Comparison of ENCODE assay signal across 22 cellular contexts in genomic region chr4:153209410-153209809, GRCh38. TPM values are rescaled to one million over a fixed set of nuclear protein-coding genes. Genes with fewer than 3 reads are reported as not detected.
DNase-seq lines count a peak whose midpoint lies in the region; ATAC-seq and TF ChIP-seq lines count a peak whose summit lies in the region.
"Had no signal": no experiment of that assay in that cellular context is flagged by ENCODE, and none has a peak within 500 bp of the region (broad histone marks: within the 10 kb centered on the region; RNA-seq: fewer than 3 reads in every experiment).

No MANE protein-coding gene starts in this region.

- H3K27ac ChIP-seq in colonic mucosa (no peak overlapping the region), lung (ENCODE audit: low read depth in 1 of 2, low read length in 1 of 2) (no peak overlapping the region)
- H3K27ac ChIP-seq: C4-2B, epithelial cell of prostate had no signal

- 46 to 67% methylated on average over 5 of the region's 5 CpGs for WGBS in lung, 2 donors

- no peaks in the 10 kb centered on the region for H3K27me3 ChIP-seq in colonic mucosa
- no peaks in the 10 kb centered on the region for H3K27me3 ChIP-seq in lung (ENCODE audit: control insufficient read depth, insufficient read depth)
- H3K27me3 ChIP-seq: dorsolateral prefrontal cortex had no signal

- H3K4me3 ChIP-seq in colonic mucosa = no peak overlapping the region
- H3K4me3 ChIP-seq in lung = no peak overlapping the region

- no peaks in the 10 kb centered on the region for H3K4me1 ChIP-seq in colonic mucosa
- H3K4me1 ChIP-seq in lung (ENCODE audit: control insufficient read depth in 2 of 2, insufficient read depth in 2 of 2, low read length in 2 of 2) = no peaks in the 10 kb centered on the region

- H3K9me3 ChIP-seq in colonic mucosa = no peaks in the 10 kb centered on the region
- H3K9me3 ChIP-seq in lung (ENCODE audit: control insufficient read depth in 2 of 2, insufficient read depth in 1 of 2, low read length in 1 of 2) = no peaks in the 10 kb centered on the region

- TF ChIP-seq CTCF in colonic mucosa (IDR thresholded peaks at IDR 0.05) (no peak), lung (IDR thresholded peaks at IDR 0.05; ENCODE audit: control extremely low read depth, extremely low read depth) (no peak)

- H3K9ac ChIP-seq in colonic mucosa (ENCODE audit: low read depth in 2 of 2, low read length in 2 of 2) = peak overlapping the region in 1 of 2 donors; percentile 38

- H3K36me3 ChIP-seq in colonic mucosa (no peaks in the 10 kb centered on the region), lung (ENCODE audit: control insufficient read depth in 2 of 2, insufficient read depth in 2 of 2, low read length in 2 of 2) (no peaks in the 10 kb centered on the region)

- peak; percentile 90 for DNase-seq in DMS53 (lab: John Stamatoyannopoulos, UW)
- DNase-seq in NCI-H2029 treated with DMSO at 0.1 percent for 48 hours (lab: John Stamatoyannopoulos, UW) = peak; percentile 60
- DNase-seq in colonic mucosa = peak; percentile 50
- peak; percentile 48 for DNase-seq in lung (ENCODE audit: low spot score)
- DNase-seq in stimulated activated naive CD4-positive, alpha-beta T cell treated with Interleukin-2 at 50 U/mL for 16 hours (lab: John Stamatoyannopoulos, UW) = no peak
- no peak for DNase-seq in activated CD4-positive, CD25-positive, alpha-beta regulatory T cell (lab: John Stamatoyannopoulos, UW)
- DNase-seq: ACHN; activated CD4-positive, alpha-beta T cell treated with anti-CD3 and anti-CD28 coated beads, Interleukin-2, amount 10 ng/mL, durations not matched to agents 7 days and 5 days; activated CD8-positive, alpha-beta memory T cell treated with anti-CD3 and anti-CD28 coated beads, Interleukin-2, amount 50 U/mL, for 4 hours; activated effector memory CD4-positive, alpha-beta T cell treated with anti-CD3 and anti-CD28 coated beads, Interleukin-2, amount 50 U/mL, for 16 hours; DMS 273 treated with DMSO at 0.1 percent for 48 hours; dorsolateral prefrontal cortex; foreskin fibroblast; NCI-H524; OCI-M1; SHP77 treated with DMSO at 0.1 percent for 48 hours; stimulated activated CD4-positive, alpha-beta T cell treated with anti-CD3 and anti-CD28 coated beads, Interleukin-4, amount 100 ng/mL, for 24 hours; T-cell had no signal

- intact Hi-C loops in colonic mucosa (cut with DNase I) = loop anchor here (10.0 kb wide), 2 partner anchors 55 to 105 kb away; no protein-coding TSS in a partner anchor

- peak; percentile 71 for ATAC-seq in lung (ENCODE audit: insufficient read depth, low FRiP score)
- no peak for ATAC-seq in GM18909 (IDR thresholded peaks at IDR 0.05; ENCODE audit: poor library complexity, unreplicated experiment)
- ATAC-seq in GM18502 (IDR thresholded peaks at IDR 0.05; ENCODE audit: poor library complexity, unreplicated experiment) = no peak
- ATAC-seq: T-cell had no signal

RNA-seq across cellular contexts. Expression of gene TRIM2, which starts 5.2 kb away (rescaled TPM):
- 100 to 1,000 TPM; 120 to 151 TPM for total RNA-seq in colonic mucosa
- total RNA-seq in lung = 10 to 100 TPM; 65.0 to 74.0 TPM
- 10 to 100 TPM in 1 of 2 donors, 1 to 10 TPM in 1; 9.1 to 11.2 TPM for polyA plus RNA-seq in lung

Comparison
In these comparisons a context has a peak if more than half of its experiments do, and no peak if none do; other contexts are left out.
1. DNase-seq: peak in DMS53 (single experiment), NCI-H2029 treated with DMSO at 0.1 percent for 48 hours (single experiment), colonic mucosa (single experiment) and lung (single experiment); none in stimulated activated naive CD4-positive, alpha-beta T cell treated with Interleukin-2 at 50 U/mL for 16 hours (single experiment) and activated CD4-positive, CD25-positive, alpha-beta regulatory T cell (0 of 4).